Comparison of ENCODE assay signal across 9 cellular contexts in genomic region chr7:101717986-101718746, GRCh38.
DNase-seq lines count a peak whose midpoint lies in the region; ATAC-seq and TF ChIP-seq lines count a peak whose summit lies in the region.
"Had no signal": no experiment of that assay in that cellular context is flagged by ENCODE, and none has a peak within 500 bp of the region (broad histone marks: within the 10 kb centered on the region; RNA-seq: fewer than 3 reads in every experiment).

No MANE protein-coding gene starts in this region.

- TF ChIP-seq CTCF in NB4 (IDR thresholded peaks at IDR 0.05; ENCODE audit: low read depth, low read length) (peak; percentile 10), cardiac fibroblast (IDR thresholded peaks at IDR 0.05; ENCODE audit: low read depth, low read length) (no peak)

- H3K4me3 ChIP-seq in NB4 (ENCODE audit: low read depth, low read length) (peak overlapping the region; percentile 51), cardiac fibroblast (replicated peaks in 1 of 2; ENCODE audit: low read depth in 2 of 2, low read length in 2 of 2) (no peak overlapping the region)

- TF ChIP-seq POLR2A in NB4 (IDR thresholded peaks at IDR 0.05; ENCODE audit: extremely low read depth, insufficient read length) (peak; percentile 69), GM18505 (IDR thresholded peaks at IDR 0.05; ENCODE audit: borderline replicate concordance, extremely low read depth, insufficient read depth, insufficient read length) (no peak)

- ATAC-seq in HG03460 (IDR thresholded peaks at IDR 0.05; ENCODE audit: unreplicated experiment) = no peak
- ATAC-seq in HG02981 (IDR thresholded peaks at IDR 0.05; ENCODE audit: unreplicated experiment) = no peak
- no peak for ATAC-seq in GM18505 (IDR thresholded peaks at IDR 0.05; ENCODE audit: unreplicated experiment)

- peak; percentile 32 to 85 for DNase-seq in AML-193 (lab: John Stamatoyannopoulos, UW)
- DNase-seq in NB4 (ENCODE audit: low read depth) = peak; percentile 99
- peak; percentile 33 to 66 for DNase-seq in cardiac fibroblast (ENCODE audit: low read depth in 2 of 2)
- DNase-seq in mucosa of gallbladder (ENCODE audit: low spot score) = peak; percentile 15
- no peak for DNase-seq in NCI-H1436 (lab: John Stamatoyannopoulos, UW)
- DNase-seq: CD4-positive, alpha-beta T cell had no signal
